Comparison of ENCODE assay signal across 1 cellular context in the genomic region with DNA sequence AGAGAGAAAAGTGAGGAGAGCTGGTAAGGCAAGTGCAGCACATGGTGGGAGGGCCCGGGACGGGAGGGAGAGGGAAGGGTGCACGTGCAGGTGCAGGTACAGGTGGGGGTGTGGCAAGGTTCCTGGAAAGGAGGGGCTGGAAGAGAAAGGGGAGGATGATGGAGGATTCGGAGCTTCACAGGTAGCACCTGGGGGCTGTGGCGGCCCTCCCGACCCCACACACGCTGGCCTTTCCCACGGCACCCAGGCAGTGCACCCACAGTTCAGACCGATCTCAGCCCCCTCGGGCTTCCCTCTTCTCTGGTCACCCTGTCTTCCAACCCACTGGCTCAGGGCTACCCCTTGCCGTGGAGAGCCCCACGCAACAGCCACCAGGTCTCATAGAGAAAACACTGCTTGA.
A peak's percentile ranks its signal among the peaks of the same experiment; 100 is the strongest.
TF ChIP-seq lines count a peak whose summit lies in the region.

No MANE protein-coding gene starts in this region.

TF ChIP-seq in HepG2, 621 proteins besides CTCF, POLR2A, EP300 and RAD21:
- TF ChIP-seq, protein P1, sequence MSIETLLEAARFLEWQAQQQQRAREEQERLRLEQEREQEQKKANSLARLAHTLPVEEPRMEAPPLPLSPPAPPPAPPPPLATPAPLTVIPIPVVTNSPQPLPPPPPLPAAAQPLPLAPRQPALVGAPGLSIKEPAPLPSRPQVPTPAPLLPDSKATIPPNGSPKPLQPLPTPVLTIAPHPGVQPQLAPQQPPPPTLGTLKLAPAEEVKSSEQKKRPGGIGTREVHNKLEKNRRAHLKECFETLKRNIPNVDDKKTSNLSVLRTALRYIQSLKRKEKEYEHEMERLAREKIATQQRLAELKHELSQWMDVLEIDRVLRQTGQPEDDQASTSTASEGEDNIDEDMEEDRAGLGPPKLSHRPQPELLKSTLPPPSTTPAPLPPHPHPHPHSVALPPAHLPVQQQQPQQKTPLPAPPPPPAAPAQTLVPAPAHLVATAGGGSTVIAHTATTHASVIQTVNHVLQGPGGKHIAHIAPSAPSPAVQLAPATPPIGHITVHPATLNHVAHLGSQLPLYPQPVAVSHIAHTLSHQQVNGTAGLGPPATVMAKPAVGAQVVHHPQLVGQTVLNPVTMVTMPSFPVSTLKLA (IDR thresholded peaks at IDR 0.05) = peak; percentile 44
- TF ChIP-seq, protein P2, sequence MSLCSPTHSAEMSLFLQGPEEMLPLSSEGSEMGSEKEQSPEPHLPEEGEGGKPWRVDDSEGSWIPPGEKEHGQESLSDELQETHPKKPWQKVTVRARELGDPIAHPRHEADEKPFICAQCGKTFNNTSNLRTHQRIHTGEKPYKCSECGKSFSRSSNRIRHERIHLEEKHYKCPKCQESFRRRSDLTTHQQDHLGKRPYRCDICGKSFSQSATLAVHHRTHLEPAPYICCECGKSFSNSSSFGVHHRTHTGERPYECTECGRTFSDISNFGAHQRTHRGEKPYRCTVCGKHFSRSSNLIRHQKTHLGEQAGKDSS (CRISPR knock-in tag; IDR thresholded peaks at IDR 0.05; ENCODE audit: borderline replicate concordance, low read depth) = no peak
